8 cellular contexts compared by ENCODE assay signal in the genomic region with DNA sequence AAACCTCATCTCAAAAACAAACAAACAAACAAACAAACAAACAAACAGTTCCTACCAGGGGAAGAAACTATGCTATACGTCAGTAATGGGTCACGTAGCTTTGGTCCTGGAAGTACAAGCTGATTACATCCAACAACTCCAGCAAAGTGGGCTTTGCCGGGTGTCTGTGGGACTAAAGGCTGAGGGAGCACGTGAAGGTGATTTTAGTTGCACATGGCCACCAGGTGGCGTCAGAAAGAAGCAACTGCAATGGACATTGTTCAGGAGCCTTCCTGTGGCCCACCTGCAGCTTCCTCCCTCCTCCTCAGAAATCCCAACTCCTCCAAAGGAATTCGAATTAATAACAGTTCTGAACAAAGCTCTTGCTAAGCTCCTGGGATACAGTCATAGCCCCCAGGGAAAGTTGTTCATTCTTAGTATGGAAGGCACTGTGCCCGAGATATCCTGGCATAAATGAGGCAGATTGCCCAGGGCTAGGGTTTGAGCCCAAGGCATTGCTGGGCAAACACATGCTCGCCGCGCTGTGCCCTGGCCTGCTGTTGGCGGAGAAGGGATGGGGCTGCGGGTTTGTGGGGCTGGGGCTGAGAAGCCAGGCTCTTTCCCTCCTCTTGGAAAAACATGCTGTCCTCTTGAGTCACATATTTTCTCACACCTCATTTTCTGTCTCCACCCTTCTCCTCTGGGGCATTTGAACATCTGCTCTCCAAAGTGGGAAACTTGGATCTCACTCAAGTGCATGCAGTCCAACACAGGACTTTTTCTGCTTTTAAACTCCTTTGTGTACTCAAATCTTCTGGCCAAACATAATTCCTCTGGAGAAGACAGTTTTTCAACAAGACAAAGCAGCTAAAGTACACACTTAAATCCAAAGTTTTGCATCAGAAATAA. TPM values are rescaled to one million over a fixed set of nuclear protein-coding genes. Genes with fewer than 3 reads are reported as not detected.
DNase-seq lines count a peak whose midpoint lies in the region; ATAC-seq, FAIRE-seq and TF ChIP-seq lines count a peak whose summit lies in the region.

No MANE protein-coding gene starts in this region.

- H3K4me3 ChIP-seq in KMS-11 (IDR thresholded peaks at IDR 0.05; ENCODE audit: insufficient read depth, low read depth, low read length), result no peak overlapping the region
- H3K4me3 ChIP-seq in RWPE2 (ENCODE audit: severe bottlenecking), result no peak overlapping the region

- no peak overlapping the region for H3K9ac ChIP-seq in KMS-11

- ATAC-seq in RWPE2 (ENCODE audit: low read depth), result peak; percentile 89

- TF ChIP-seq CTCF in KMS-11 (conservative IDR thresholded peaks at IDR 0.05; ENCODE audit: low read depth, low read length), result peak; percentile 74
- peak; percentile 92 for TF ChIP-seq CTCF in RWPE2 (IDR thresholded peaks at IDR 0.05; ENCODE audit: poor library complexity, severe bottlenecking)

- H3K27ac ChIP-seq in KMS-11 (no peak overlapping the region), RWPE2 (ENCODE audit: poor library complexity, severe bottlenecking) (peak overlapping the region; percentile 95), substantia nigra (ENCODE audit: low read depth, low read length, poor library complexity, severe bottlenecking) (peak overlapping the region; percentile 42)

- peak; percentile 72 for DNase-seq in GM12891 (ENCODE audit: insufficient read length, low spot score)
- DNase-seq in RWPE2 (ENCODE audit: low spot score), result peak; percentile 94
- DNase-seq in activated gamma-delta T cell treated with anti-CD3 and anti-CD28 coated beads, Interleukin-2, amount 50 U/mL, for 16 hours (ENCODE audit: low read depth), result peak; percentile 59
- peak; percentile 48 for DNase-seq in foreskin melanocyte
- DNase-seq in nucleus accumbens (lab: John Stamatoyannopoulos, UW), result peak in 48 of 56 donors; percentile 4 to 85 (median 57)
- DNase-seq in substantia nigra (lab: John Stamatoyannopoulos, UW), result peak in 46 of 49 donors; percentile 17 to 87 (median 67)
- no peak for DNase-seq in NCI-H1092 (lab: John Stamatoyannopoulos, UW)

- H3K9me3 ChIP-seq in RWPE2 (ENCODE audit: severe bottlenecking), result no peaks in the 10 kb centered on the region

- no peaks in the 10 kb centered on the region for H3K79me2 ChIP-seq in KMS-11 (ENCODE audit: insufficient read depth, low read depth)

- no peaks in the 10 kb centered on the region for H4K20me1 ChIP-seq in KMS-11 (ENCODE audit: insufficient read depth)

- FAIRE-seq in GM12891 (lab: Jason Lieb, UNC), result peak; percentile 92

- H3K4me2 ChIP-seq in KMS-11, result no peak overlapping the region

- TF ChIP-seq POLR2A in GM12891 (IDR thresholded peaks at IDR 0.05; ENCODE audit: low read depth, low read length), result no peak

- H2AFZ ChIP-seq in KMS-11 (ENCODE audit: low read depth), result peak overlapping the region; percentile 47; the same call in 1 of the 2 replicates

- H3K4me1 ChIP-seq in KMS-11 (ENCODE audit: low read depth, poor library complexity, severe bottlenecking) (no peaks in the 10 kb centered on the region), RWPE2 (ENCODE audit: insufficient read depth, poor library complexity, severe bottlenecking) (peaks cover 39% of the 10 kb centered on the region)

- H3K36me3 ChIP-seq in KMS-11 (ENCODE audit: insufficient read depth) (no peaks in the 10 kb centered on the region), RWPE2 (ENCODE audit: low read depth) (no peaks in the 10 kb centered on the region)

- H3K27me3 ChIP-seq in KMS-11 (ENCODE audit: insufficient read depth, low read depth) (no peaks in the 10 kb centered on the region), RWPE2 (ENCODE audit: insufficient read depth, poor library complexity, severe bottlenecking) (no peaks in the 10 kb centered on the region)

TF ChIP-seq in GM12891, 5 proteins besides CTCF, POLR2A, EP300 and RAD21:
- no peak for TF ChIP-seq SPI1 (IDR thresholded peaks at IDR 0.05; ENCODE audit: low read depth, low read length)
- TF ChIP-seq TAF1 (IDR thresholded peaks at IDR 0.05; ENCODE audit: low read depth, low read length), result no peak
- TF ChIP-seq POLR2AphosphoS5 (IDR thresholded peaks at IDR 0.05; ENCODE audit: low read depth, low read length), result no peak
- TF ChIP-seq PAX5 (IDR thresholded peaks at IDR 0.05; ENCODE audit: insufficient read depth, low read length, severe bottlenecking), result no peak
- TF ChIP-seq POU2F2 (IDR thresholded peaks at IDR 0.05; ENCODE audit: low read depth, low read length), result no peak

RNA-seq across cellular contexts. Expression of gene AKNAD1, which starts 28.6 kb away (rescaled TPM):
- not detected for polyA plus RNA-seq in GM12891 (2012; ENCODE audit: low read depth, missing spikeins)

RNA-seq across cellular contexts. Expression of gene GPSM2, which starts 48.5 kb away (rescaled TPM):
- polyA plus RNA-seq in GM12891 (2012; ENCODE audit: low read depth, missing spikeins), result 6.6 TPM
